ENCODE assay signal across 1 cellular context in the genomic region with DNA sequence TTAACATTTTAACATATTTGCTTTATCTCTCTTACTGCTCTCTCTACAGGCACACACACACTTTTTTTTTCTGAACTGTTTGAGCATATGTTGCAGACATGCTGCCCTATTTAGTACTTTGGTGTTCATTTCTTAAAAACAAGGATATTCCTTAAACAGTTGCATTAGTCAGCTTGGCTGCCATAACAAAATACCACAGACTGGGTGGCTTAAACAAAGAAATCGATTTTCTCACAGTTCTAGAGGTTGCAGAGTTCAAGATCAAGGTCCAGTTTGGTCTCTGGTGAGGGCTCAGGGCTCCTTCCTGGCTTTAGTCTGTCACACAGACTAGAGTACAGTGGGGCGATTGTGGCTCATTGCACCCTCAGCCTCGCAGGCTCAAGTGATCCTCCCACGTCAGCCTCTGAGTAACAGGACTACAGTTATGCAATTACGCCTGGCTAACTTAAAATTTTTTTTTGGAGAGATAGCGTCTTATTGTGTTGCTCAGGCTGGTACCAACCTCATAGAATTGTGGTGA.
TF ChIP-seq lines count a peak whose summit lies in the region.

No MANE protein-coding gene starts in this region.

TF ChIP-seq in HepG2, 621 proteins besides CTCF, POLR2A, EP300 and RAD21 (continued from another document and continues in another):
- TF ChIP-seq, protein P1, sequence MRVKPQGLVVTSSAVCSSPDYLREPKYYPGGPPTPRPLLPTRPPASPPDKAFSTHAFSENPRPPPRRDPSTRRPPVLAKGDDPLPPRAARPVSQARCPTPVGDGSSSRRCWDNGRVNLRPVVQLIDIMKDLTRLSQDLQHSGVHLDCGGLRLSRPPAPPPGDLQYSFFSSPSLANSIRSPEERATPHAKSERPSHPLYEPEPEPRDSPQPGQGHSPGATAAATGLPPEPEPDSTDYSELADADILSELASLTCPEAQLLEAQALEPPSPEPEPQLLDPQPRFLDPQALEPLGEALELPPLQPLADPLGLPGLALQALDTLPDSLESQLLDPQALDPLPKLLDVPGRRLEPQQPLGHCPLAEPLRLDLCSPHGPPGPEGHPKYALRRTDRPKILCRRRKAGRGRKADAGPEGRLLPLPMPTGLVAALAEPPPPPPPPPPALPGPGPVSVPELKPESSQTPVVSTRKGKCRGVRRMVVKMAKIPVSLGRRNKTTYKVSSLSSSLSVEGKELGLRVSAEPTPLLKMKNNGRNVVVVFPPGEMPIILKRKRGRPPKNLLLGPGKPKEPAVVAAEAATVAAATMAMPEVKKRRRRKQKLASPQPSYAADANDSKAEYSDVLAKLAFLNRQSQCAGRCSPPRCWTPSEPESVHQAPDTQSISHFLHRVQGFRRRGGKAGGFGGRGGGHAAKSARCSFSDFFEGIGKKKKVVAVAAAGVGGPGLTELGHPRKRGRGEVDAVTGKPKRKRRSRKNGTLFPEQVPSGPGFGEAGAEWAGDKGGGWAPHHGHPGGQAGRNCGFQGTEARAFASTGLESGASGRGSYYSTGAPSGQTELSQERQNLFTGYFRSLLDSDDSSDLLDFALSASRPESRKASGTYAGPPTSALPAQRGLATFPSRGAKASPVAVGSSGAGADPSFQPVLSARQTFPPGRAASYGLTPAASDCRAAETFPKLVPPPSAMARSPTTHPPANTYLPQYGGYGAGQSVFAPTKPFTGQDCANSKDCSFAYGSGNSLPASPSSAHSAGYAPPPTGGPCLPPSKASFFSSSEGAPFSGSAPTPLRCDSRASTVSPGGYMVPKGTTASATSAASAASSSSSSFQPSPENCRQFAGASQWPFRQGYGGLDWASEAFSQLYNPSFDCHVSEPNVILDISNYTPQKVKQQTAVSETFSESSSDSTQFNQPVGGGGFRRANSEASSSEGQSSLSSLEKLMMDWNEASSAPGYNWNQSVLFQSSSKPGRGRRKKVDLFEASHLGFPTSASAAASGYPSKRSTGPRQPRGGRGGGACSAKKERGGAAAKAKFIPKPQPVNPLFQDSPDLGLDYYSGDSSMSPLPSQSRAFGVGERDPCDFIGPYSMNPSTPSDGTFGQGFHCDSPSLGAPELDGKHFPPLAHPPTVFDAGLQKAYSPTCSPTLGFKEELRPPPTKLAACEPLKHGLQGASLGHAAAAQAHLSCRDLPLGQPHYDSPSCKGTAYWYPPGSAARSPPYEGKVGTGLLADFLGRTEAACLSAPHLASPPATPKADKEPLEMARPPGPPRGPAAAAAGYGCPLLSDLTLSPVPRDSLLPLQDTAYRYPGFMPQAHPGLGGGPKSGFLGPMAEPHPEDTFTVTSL (CRISPR knock-in tag; IDR thresholded peaks at IDR 0.05; ENCODE audit: borderline replicate concordance), result peak; percentile 84
- TF ChIP-seq RARA (CRISPR knock-in tag; IDR thresholded peaks at IDR 0.05) (peak; percentile 100), TARDBP (CRISPR knock-in tag; IDR thresholded peaks at IDR 0.05) (peak; percentile 94), RNF2 (conservative IDR thresholded peaks at IDR 0.05; ENCODE audit: low read depth) (no peak), ZNF121 (CRISPR knock-in tag; IDR thresholded peaks at IDR 0.05) (peak; percentile 37; the same call in 1 of the 2 replicates), MIER3 (CRISPR knock-in tag; IDR thresholded peaks at IDR 0.05; ENCODE audit: borderline replicate concordance) (peak; percentile 82; the same call in 1 of the 2 replicates), STAG1 (CRISPR knock-in tag; IDR thresholded peaks at IDR 0.05) (peak; percentile 14), ZNF549 (CRISPR knock-in tag; IDR thresholded peaks at IDR 0.05) (no peak), ZNF607 (CRISPR knock-in tag; IDR thresholded peaks at IDR 0.05; ENCODE audit: borderline replicate concordance) (0 out of 2 replicates have a peak, but pooled peaks have one; percentile 25), FOXK2 (IDR thresholded peaks at IDR 0.05) (0 out of 2 replicates have a peak, but pooled peaks have one; percentile 34), ZMAT3 (CRISPR knock-in tag; conservative IDR thresholded peaks at IDR 0.05) (0 out of 2 replicates have a peak, but pooled peaks have one; percentile 40), TBL1XR1 (IDR thresholded peaks at IDR 0.05; ENCODE audit: borderline replicate concordance, low read length, partially characterized antibody) (peak; percentile 99), KDM2A (CRISPR knock-in tag; IDR thresholded peaks at IDR 0.05; ENCODE audit: borderline replicate concordance, low read depth) (no peak; the same call in 1 of the 2 replicates), ZNF790 (CRISPR knock-in tag; IDR thresholded peaks at IDR 0.05; ENCODE audit: borderline replicate concordance) (no peak), DR1 (CRISPR knock-in tag; IDR thresholded peaks at IDR 0.05) (peak; percentile 47; the same call in 1 of the 2 replicates), ZNF556 (CRISPR knock-in tag; IDR thresholded peaks at IDR 0.05; ENCODE audit: borderline replicate concordance) (peak; percentile 81; the same call in 1 of the 2 replicates), RFX5 (IDR thresholded peaks at IDR 0.05; ENCODE audit: low read depth, low read length) (no peak), GATAD2A (CRISPR knock-in tag; IDR thresholded peaks at IDR 0.05) (peak; percentile 97), ZNF841 (CRISPR knock-in tag; IDR thresholded peaks at IDR 0.05; ENCODE audit: borderline replicate concordance) (no peak), ZBTB42 (CRISPR knock-in tag; IDR thresholded peaks at IDR 0.05) (no peak), DPF2 (CRISPR knock-in tag; IDR thresholded peaks at IDR 0.05; ENCODE audit: borderline replicate concordance, low read depth) (peak; percentile 85), ZNF678 (CRISPR knock-in tag; IDR thresholded peaks at IDR 0.05) (no peak)
- TF ChIP-seq, protein P2, sequence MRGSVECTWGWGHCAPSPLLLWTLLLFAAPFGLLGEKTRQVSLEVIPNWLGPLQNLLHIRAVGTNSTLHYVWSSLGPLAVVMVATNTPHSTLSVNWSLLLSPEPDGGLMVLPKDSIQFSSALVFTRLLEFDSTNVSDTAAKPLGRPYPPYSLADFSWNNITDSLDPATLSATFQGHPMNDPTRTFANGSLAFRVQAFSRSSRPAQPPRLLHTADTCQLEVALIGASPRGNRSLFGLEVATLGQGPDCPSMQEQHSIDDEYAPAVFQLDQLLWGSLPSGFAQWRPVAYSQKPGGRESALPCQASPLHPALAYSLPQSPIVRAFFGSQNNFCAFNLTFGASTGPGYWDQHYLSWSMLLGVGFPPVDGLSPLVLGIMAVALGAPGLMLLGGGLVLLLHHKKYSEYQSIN (CRISPR knock-in tag; IDR thresholded peaks at IDR 0.05; ENCODE audit: borderline replicate concordance), result no peak
- TF ChIP-seq, protein P3, sequence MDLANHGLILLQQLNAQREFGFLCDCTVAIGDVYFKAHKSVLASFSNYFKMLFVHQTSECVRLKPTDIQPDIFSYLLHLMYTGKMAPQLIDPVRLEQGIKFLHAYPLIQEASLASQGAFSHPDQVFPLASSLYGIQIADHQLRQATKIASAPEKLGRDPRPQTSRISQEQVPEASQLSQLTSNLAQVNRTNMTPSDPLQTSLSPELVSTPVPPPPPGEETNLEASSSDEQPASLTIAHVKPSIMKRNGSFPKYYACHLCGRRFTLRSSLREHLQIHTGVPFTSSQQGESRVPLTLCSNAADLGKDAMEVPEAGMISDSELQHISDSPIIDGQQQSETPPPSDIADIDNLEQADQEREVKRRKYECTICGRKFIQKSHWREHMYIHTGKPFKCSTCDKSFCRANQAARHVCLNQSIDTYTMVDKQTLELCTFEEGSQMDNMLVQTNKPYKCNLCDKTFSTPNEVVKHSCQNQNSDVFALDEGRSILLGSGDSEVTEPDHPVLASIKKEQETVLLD (CRISPR knock-in tag; IDR thresholded peaks at IDR 0.05; ENCODE audit: low read depth), result no peak
- TF ChIP-seq, protein P4, sequence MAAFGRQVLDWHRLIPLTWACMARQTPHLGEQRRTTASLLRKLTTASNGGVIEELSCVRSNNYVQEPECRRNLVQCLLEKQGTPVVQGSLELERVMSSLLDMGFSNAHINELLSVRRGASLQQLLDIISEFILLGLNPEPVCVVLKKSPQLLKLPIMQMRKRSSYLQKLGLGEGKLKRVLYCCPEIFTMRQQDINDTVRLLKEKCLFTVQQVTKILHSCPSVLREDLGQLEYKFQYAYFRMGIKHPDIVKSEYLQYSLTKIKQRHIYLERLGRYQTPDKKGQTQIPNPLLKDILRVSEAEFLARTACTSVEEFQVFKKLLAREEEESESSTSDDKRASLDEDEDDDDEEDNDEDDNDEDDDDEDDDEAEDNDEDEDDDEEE (CRISPR knock-in tag; IDR thresholded peaks at IDR 0.05), result no peak
- TF ChIP-seq, protein P5, sequence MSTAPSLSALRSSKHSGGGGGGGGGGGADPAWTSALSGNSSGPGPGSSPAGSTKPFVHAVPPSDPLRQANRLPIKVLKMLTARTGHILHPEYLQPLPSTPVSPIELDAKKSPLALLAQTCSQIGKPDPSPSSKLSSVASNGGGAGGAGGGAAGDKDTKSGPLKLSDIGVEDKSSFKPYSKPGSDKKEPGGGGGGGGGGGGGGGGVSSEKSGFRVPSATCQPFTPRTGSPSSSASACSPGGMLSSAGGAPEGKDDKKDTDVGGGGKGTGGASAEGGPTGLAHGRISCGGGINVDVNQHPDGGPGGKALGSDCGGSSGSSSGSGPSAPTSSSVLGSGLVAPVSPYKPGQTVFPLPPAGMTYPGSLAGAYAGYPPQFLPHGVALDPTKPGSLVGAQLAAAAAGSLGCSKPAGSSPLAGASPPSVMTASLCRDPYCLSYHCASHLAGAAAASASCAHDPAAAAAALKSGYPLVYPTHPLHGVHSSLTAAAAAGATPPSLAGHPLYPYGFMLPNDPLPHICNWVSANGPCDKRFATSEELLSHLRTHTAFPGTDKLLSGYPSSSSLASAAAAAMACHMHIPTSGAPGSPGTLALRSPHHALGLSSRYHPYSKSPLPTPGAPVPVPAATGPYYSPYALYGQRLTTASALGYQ (CRISPR knock-in tag; IDR thresholded peaks at IDR 0.05), result peak; percentile 92
- TF ChIP-seq, protein P6, sequence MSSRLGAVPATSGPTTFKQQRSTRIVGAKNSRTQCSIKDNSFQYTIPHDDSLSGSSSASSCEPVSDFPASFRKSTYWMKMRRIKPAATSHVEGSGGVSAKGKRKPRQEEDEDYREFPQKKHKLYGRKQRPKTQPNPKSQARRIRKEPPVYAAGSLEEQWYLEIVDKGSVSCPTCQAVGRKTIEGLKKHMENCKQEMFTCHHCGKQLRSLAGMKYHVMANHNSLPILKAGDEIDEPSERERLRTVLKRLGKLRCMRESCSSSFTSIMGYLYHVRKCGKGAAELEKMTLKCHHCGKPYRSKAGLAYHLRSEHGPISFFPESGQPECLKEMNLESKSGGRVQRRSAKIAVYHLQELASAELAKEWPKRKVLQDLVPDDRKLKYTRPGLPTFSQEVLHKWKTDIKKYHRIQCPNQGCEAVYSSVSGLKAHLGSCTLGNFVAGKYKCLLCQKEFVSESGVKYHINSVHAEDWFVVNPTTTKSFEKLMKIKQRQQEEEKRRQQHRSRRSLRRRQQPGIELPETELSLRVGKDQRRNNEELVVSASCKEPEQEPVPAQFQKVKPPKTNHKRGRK (CRISPR knock-in tag; IDR thresholded peaks at IDR 0.05), result no peak
- TF ChIP-seq, protein P7, sequence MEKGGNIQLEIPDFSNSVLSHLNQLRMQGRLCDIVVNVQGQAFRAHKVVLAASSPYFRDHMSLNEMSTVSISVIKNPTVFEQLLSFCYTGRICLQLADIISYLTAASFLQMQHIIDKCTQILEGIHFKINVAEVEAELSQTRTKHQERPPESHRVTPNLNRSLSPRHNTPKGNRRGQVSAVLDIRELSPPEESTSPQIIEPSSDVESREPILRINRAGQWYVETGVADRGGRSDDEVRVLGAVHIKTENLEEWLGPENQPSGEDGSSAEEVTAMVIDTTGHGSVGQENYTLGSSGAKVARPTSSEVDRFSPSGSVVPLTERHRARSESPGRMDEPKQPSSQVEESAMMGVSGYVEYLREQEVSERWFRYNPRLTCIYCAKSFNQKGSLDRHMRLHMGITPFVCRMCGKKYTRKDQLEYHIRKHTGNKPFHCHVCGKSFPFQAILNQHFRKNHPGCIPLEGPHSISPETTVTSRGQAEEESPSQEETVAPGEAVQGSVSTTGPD (CRISPR knock-in tag; IDR thresholded peaks at IDR 0.05), result peak; percentile 79
- TF ChIP-seq, protein P8, sequence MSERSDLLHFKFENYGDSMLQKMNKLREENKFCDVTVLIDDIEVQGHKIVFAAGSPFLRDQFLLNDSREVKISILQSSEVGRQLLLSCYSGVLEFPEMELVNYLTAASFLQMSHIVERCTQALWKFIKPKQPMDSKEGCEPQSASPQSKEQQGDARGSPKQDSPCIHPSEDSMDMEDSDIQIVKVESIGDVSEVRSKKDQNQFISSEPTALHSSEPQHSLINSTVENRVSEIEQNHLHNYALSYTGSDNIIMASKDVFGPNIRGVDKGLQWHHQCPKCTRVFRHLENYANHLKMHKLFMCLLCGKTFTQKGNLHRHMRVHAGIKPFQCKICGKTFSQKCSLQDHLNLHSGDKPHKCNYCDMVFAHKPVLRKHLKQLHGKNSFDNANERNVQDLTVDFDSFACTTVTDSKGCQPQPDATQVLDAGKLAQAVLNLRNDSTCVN (CRISPR knock-in tag; IDR thresholded peaks at IDR 0.05; ENCODE audit: borderline replicate concordance), result peak; percentile 82; the same call in 1 of the 2 replicates
- TF ChIP-seq, protein P9, sequence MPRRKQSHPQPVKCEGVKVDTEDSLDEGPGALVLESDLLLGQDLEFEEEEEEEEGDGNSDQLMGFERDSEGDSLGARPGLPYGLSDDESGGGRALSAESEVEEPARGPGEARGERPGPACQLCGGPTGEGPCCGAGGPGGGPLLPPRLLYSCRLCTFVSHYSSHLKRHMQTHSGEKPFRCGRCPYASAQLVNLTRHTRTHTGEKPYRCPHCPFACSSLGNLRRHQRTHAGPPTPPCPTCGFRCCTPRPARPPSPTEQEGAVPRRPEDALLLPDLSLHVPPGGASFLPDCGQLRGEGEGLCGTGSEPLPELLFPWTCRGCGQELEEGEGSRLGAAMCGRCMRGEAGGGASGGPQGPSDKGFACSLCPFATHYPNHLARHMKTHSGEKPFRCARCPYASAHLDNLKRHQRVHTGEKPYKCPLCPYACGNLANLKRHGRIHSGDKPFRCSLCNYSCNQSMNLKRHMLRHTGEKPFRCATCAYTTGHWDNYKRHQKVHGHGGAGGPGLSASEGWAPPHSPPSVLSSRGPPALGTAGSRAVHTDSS (CRISPR knock-in tag; conservative IDR thresholded peaks at IDR 0.05), result no peak
